In the genomic region with DNA sequence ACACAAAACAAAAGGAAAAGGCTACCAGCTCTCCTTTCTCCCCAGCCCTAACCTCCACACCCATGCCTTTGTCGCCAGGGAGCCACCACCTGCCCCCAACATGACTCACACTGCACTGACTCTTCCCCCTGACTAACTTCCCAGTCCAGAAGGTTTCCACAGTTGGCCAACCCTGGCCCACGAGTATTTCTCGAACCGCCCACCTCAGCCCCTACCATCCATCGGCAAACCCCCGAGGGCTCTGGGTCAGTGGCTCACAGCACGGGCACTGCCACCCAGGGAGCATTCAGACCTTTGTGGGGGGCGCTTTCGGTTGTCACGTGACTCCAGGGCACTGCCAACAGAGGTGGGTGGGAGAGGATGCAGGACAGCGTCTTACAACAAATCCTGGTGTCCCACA, we compare ENCODE assay signal across 17 cellular contexts.
DNase-seq lines count a peak whose midpoint lies in the region; ATAC-seq, FAIRE-seq and TF ChIP-seq lines count a peak whose summit lies in the region.
"Had no signal": no experiment of that assay in that cellular context is flagged by ENCODE, and none has a peak within 500 bp of the region (broad histone marks: within the 10 kb centered on the region; RNA-seq: fewer than 3 reads in every experiment).

No MANE protein-coding gene starts in this region.

- H3K27ac ChIP-seq in colonic mucosa = peak overlapping the region; percentile 8
- H3K27ac ChIP-seq in neuronal stem cell (replicated peaks; ENCODE audit: low read length) = no peak overlapping the region
- H3K27ac ChIP-seq: breast epithelium, gastrocnemius medialis had no signal

- no peak overlapping the region for H3K9ac ChIP-seq in colonic mucosa (ENCODE audit: low read depth in 2 of 2, low read length in 2 of 2)
- H3K9ac ChIP-seq in neuronal stem cell (ENCODE audit: low read depth, low read length, poor library complexity) = no peak overlapping the region

- no peak overlapping the region for H2BK12ac ChIP-seq in neuronal stem cell (ENCODE audit: low read length)

- no peak for FAIRE-seq in GM12892 (lab: Jason Lieb, UNC)

- DNase-seq in H7 (peak; percentile 22), MV-4-11 (lab: John Stamatoyannopoulos, UW) (peak; percentile 36), colonic mucosa (no peak), neuronal stem cell (ENCODE audit: low spot score) (no peak), mucosa of gallbladder (ENCODE audit: low spot score) (no peak), GM12892 (ENCODE audit: insufficient read length) (no peak), NK-92 (lab: John Stamatoyannopoulos, UW; ENCODE audit: unreplicated experiment) (no peak)
- DNase-seq: activated naive CD8-positive, alpha-beta T cell treated with anti-CD3 and anti-CD28 coated beads, Interleukin-2, amount 50 U/mL, for 24 hours; AML-193; gastrocnemius medialis; GDM1; NCI-H1930; SHP77 had no signal

- no peaks in the 10 kb centered on the region for H3K79me1 ChIP-seq in neuronal stem cell (ENCODE audit: low read depth, low read length)

- TF ChIP-seq POLR2A in GM12892 (IDR thresholded peaks at IDR 0.05; ENCODE audit: low read depth, low read length) = no peak

- H4K8ac ChIP-seq in neuronal stem cell (ENCODE audit: low read depth, low read length) = no peak overlapping the region

- no peak overlapping the region for H2BK120ac ChIP-seq in neuronal stem cell (ENCODE audit: low read depth, low read length)

- intact Hi-C loops in colonic mucosa (cut with DNase I) = loop anchor here (10.0 kb wide), 1 partner anchor 301 kb away; no protein-coding TSS in a partner anchor

- H3K9me3 ChIP-seq in colonic mucosa (no peaks in the 10 kb centered on the region), neuronal stem cell (replicated peaks in 1 of 2; ENCODE audit: control insufficient read depth in 2 of 2, insufficient read depth in 1 of 2, low read depth in 1 of 2, low read length in 2 of 2) (no peaks in the 10 kb centered on the region)
- H3K9me3 ChIP-seq: breast epithelium, gastrocnemius medialis had no signal

- no peaks in the 10 kb centered on the region for H3K36me3 ChIP-seq in H7 (replicated peaks; ENCODE audit: control insufficient read depth, insufficient read depth, low read length)
- H3K36me3 ChIP-seq in colonic mucosa = no peaks in the 10 kb centered on the region
- no peaks in the 10 kb centered on the region for H3K36me3 ChIP-seq in neuronal stem cell (replicated peaks in 1 of 2; ENCODE audit: control insufficient read depth in 2 of 2, insufficient read depth in 2 of 2, low read length in 2 of 2)
- H3K36me3 ChIP-seq: breast epithelium, gastrocnemius medialis had no signal

- no peak overlapping the region for H3K14ac ChIP-seq in neuronal stem cell (ENCODE audit: low read length)

- no peak overlapping the region for H4K91ac ChIP-seq in neuronal stem cell (ENCODE audit: low read depth, low read length, poor library complexity)

- no peak overlapping the region for H2BK15ac ChIP-seq in neuronal stem cell (ENCODE audit: low read length)

- WGBS in neuronal stem cell (ENCODE audit: extremely low coverage in 2 of 2, insufficient read length in 2 of 2, insufficient replicate concordance in 1 of 2), 2 donors = no CpG with 5 or more reads among the region's 11 CpGs

- H2AK5ac ChIP-seq in neuronal stem cell (ENCODE audit: low read depth, low read length) = no peak overlapping the region

- no peak overlapping the region for H3K4ac ChIP-seq in neuronal stem cell (ENCODE audit: low read length)

- peak overlapping the region; percentile 64 for H2AFZ ChIP-seq in neuronal stem cell (ENCODE audit: low read length)

- H3K18ac ChIP-seq in neuronal stem cell (ENCODE audit: low read length) = peak overlapping the region; percentile 58

- H3K23ac ChIP-seq in neuronal stem cell (ENCODE audit: low read depth, low read length, poor library complexity) = no peak overlapping the region

- H3K27me3 ChIP-seq in H7 (ENCODE audit: control insufficient read depth, insufficient read depth, low read length) = no peaks in the 10 kb centered on the region
- H3K27me3 ChIP-seq in colonic mucosa = no peaks in the 10 kb centered on the region
- no peaks in the 10 kb centered on the region for H3K27me3 ChIP-seq in neuronal stem cell (ENCODE audit: control insufficient read depth in 3 of 3, insufficient read depth in 3 of 3, low read depth in 1 of 3, low read length in 3 of 3)
- H3K27me3 ChIP-seq: breast epithelium, gastrocnemius medialis had no signal

- H3K4me1 ChIP-seq in colonic mucosa = peaks cover 5% of the 10 kb centered on the region
- H3K4me1 ChIP-seq in neuronal stem cell (ENCODE audit: control insufficient read depth in 2 of 2, insufficient read depth in 1 of 2, low read depth in 1 of 2, low read length in 2 of 2) = peaks cover 0 to 12% of the 10 kb centered on the region in 2 donors

- H3K4me2 ChIP-seq in neuronal stem cell (ENCODE audit: insufficient read depth, low read length, poor library complexity, severe bottlenecking) = no peak overlapping the region

- H3K4me3 ChIP-seq in H7 (ENCODE audit: insufficient read depth, low read depth, low read length) (no peak overlapping the region), colonic mucosa (no peak overlapping the region), neuronal stem cell (ENCODE audit: low read length in 2 of 2) (peak overlapping the region in 1 of 2 donors; percentile 13)
- H3K4me3 ChIP-seq: breast epithelium, gastrocnemius medialis had no signal

- no peak overlapping the region for H2BK5ac ChIP-seq in neuronal stem cell (ENCODE audit: low read length)

- ATAC-seq in HG03439 (IDR thresholded peaks at IDR 0.05; ENCODE audit: unreplicated experiment) = no peak
- ATAC-seq: activated CD4-positive, CD25-positive, alpha-beta regulatory T cell treated with anti-CD3 and anti-CD28 coated beads, Interleukin-2, amount 50 U/mL, for 24 hours; activated naive CD8-positive, alpha-beta T cell treated with anti-CD3 and anti-CD28 coated beads, Interleukin-2, amount 50 U/mL, for 24 hours; activated T-helper 17 cell treated with anti-CD3 and anti-CD28 coated beads, Interleukin-2, amount 50 U/mL, for 72 hours; gastrocnemius medialis had no signal

- TF ChIP-seq CTCF in colonic mucosa (IDR thresholded peaks at IDR 0.05) = no peak

Comparison
In these comparisons a context has a peak if more than half of its experiments do, and no peak if none do; other contexts are left out.
1. DNase-seq: peak in H7 (single experiment) and MV-4-11 (single experiment); none in colonic mucosa (single experiment), neuronal stem cell (single experiment), mucosa of gallbladder (single experiment), GM12892 (single experiment) and NK-92 (single experiment).